ENCODE assay signal across 8 cellular contexts in genomic region chr4:88592600-88593448, GRCh38. TPM values are rescaled to one million over a fixed set of nuclear protein-coding genes. Genes with fewer than 3 reads are reported as not detected.
A peak's percentile ranks its signal among the peaks of the same experiment; 100 is the strongest.
DNase-seq lines count a peak whose midpoint lies in the region; ATAC-seq and TF ChIP-seq lines count a peak whose summit lies in the region.

No MANE protein-coding gene starts in this region.

- H3K27me3 ChIP-seq in osteoblast (ENCODE audit: insufficient read depth, low read length) (no peaks in the 10 kb centered on the region), thoracic aorta (replicated peaks; ENCODE audit: insufficient read depth) (no peaks in the 10 kb centered on the region)

- DNase-seq in DMS53 (lab: John Stamatoyannopoulos, UW) (peak; percentile 87), HUDEP-2 (lab: John Stamatoyannopoulos, UW; ENCODE audit: unreplicated experiment in 76 of 76) (peak in 70 of 76 experiments; percentile 4 to 83 (median 62)), SK-N-DZ (ENCODE audit: low spot score) (peak; percentile 32), glomerular visceral epithelial cell (ENCODE audit: extremely low spot score) (peak; percentile 76), osteoblast (ENCODE audit: insufficient read length, low spot score, missing footprints) (peak; percentile 97), thoracic aorta (ENCODE audit: low spot score) (peak; percentile 56)
- peak; percentile 88 for DNase-seq in activated naive CD4-positive, alpha-beta T cell treated with anti-CD3 and anti-CD28 coated beads, Interleukin-2, amount 50 U/mL, for 16 hours

- H3K79me2 ChIP-seq in osteoblast (ENCODE audit: insufficient read depth, low read length), result peaks cover 24% of the 10 kb centered on the region

- H2AFZ ChIP-seq in osteoblast (ENCODE audit: low read length), result peak overlapping the region; percentile 81

- TF ChIP-seq CTCF in osteoblast (IDR thresholded peaks at IDR 0.05; ENCODE audit: extremely low read depth, low read depth, low read length) (no peak), thoracic aorta (IDR thresholded peaks at IDR 0.05) (no peak)

- H3K9me3 ChIP-seq in osteoblast (ENCODE audit: low read depth, low read length) (no peaks in the 10 kb centered on the region), thoracic aorta (no peaks in the 10 kb centered on the region)

- H3K36me3 ChIP-seq in osteoblast (ENCODE audit: insufficient read depth, low read length) (peaks cover 3% of the 10 kb centered on the region), thoracic aorta (no peaks in the 10 kb centered on the region)

- H3K4me3 ChIP-seq in osteoblast (ENCODE audit: insufficient read depth, low read length) (peak overlapping the region; percentile 90), thoracic aorta (peak overlapping the region; percentile 90)

- H3K4me2 ChIP-seq in osteoblast (ENCODE audit: insufficient read depth, low read length), result peak overlapping the region; percentile 93

- peaks cover 11% of the 10 kb centered on the region for H3K4me1 ChIP-seq in osteoblast (ENCODE audit: insufficient read depth, low read length)
- peaks cover 8 to 30% of the 10 kb centered on the region in 2 donors for H3K4me1 ChIP-seq in thoracic aorta (ENCODE audit: control insufficient read depth in 1 of 2, low read depth in 2 of 2)

- ATAC-seq in GM21390 (IDR thresholded peaks at IDR 0.05; ENCODE audit: unreplicated experiment), result peak; percentile 77
- peak; percentile 51 for ATAC-seq in thoracic aorta (ENCODE audit: insufficient number of reproducible peaks, low FRiP score, low read depth)

- H3K27ac ChIP-seq in osteoblast (ENCODE audit: low read depth, low read length) (peak overlapping the region; percentile 74), thoracic aorta (peak overlapping the region; percentile 93 to 95)

- peaks cover 3% of the 10 kb centered on the region for H4K20me1 ChIP-seq in osteoblast (ENCODE audit: insufficient read depth, low read length)

RNA-seq across cellular contexts. Expression of gene HERC3, which starts 0.5 kb away (rescaled TPM):
- polyA plus RNA-seq in SK-N-DZ (2014; cell fraction: cytosol; rRNA removed), result 2.8 and 3.6 TPM in 2 replicates
- 5.7 and 11.0 TPM in 2 replicates for polyA plus RNA-seq in SK-N-DZ (2014; cell fraction: nucleus; rRNA removed)
- total RNA-seq in osteoblast (15.6 and 15.9 TPM in 2 replicates), thoracic aorta (10 to 100 TPM; 34.5 to 51.4 TPM)

Comparison
In these comparisons a context has a peak if more than half of its experiments do, and no peak if none do; other contexts are left out.
1. Peak in every context shown above with its lines: DNase-seq, ATAC-seq, H3K4me3 ChIP-seq and H3K27ac ChIP-seq.
2. DNase-seq: peak in every context shown above with its lines; median percentile 97 in osteoblast; 88 in activated naive CD4-positive, alpha-beta T cell treated with anti-CD3 and anti-CD28 coated beads, Interleukin-2, amount 50 U/mL, for 16 hours; 87 in DMS53; 76 in glomerular visceral epithelial cell; 62 in HUDEP-2; 56 in thoracic aorta; 32 in SK-N-DZ.